8 cellular contexts compared by ENCODE assay signal in the genomic region with DNA sequence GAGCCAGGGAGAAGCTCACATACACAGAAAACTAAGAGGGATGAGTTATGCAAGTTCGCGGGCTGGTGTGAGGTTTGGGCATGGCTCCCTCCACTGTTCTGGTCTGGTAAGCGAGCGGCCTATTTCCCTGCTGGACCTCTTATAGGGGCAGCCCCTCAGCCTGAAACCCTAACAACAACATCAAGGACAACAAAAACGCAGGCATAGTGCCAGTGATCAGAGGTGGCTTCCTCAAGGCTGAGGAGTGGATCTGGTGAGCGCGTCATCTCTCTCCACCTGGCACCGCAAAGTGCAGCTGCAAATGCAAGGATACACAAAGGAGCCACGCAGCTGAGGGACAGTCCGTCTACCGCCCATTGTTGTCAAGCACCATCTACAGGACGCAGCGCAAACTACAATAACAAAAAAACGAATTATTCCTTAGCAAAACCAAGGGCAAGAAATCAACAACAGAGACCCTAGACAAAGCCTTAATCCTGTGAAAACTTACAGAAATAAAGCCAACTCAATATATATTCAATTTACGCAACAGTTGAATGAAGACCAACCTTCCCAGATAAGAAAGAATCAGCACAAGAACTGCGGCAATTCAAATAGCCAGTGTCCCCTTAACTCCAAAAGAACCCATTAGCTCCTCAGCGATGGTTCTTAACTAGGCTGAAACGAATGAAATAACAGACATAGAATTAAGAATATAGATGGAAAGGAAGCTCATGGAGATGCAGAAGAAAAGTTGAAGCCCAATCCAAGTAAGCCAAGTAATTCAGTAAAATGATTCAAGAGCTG. TPM values are rescaled to one million over a fixed set of nuclear protein-coding genes. Genes with fewer than 3 reads are reported as not detected.
A peak's percentile ranks its signal among the peaks of the same experiment; 100 is the strongest.
DNase-seq lines count a peak whose midpoint lies in the region; ATAC-seq and TF ChIP-seq lines count a peak whose summit lies in the region.

No MANE protein-coding gene starts in this region.

- no peak overlapping the region for H3K4me3 ChIP-seq in MG63
- H3K4me3 ChIP-seq in retinal pigment epithelial cell (ENCODE audit: low read length): no peak overlapping the region

- TF ChIP-seq CTCF in VCaP (conservative IDR thresholded peaks at IDR 0.05) (peak; percentile 96), retinal pigment epithelial cell (conservative IDR thresholded peaks at IDR 0.05; ENCODE audit: low read depth, low read length) (peak; percentile 64)

- DNase-seq in DMS79 treated with DMSO at 0.1 percent for 48 hours (lab: John Stamatoyannopoulos, UW) (peak; percentile 17), DMS79 (lab: John Stamatoyannopoulos, UW) (no peak), MG63 (peak; percentile 74), retinal pigment epithelial cell (ENCODE audit: low read depth) (no peak), globus pallidus (ENCODE audit: low spot score) (no peak)

- H3K36me3 ChIP-seq in MG63: no peaks in the 10 kb centered on the region

- H3K27me3 ChIP-seq in MG63: no peaks in the 10 kb centered on the region

- H3K9me3 ChIP-seq in MG63: no peaks in the 10 kb centered on the region; the same call in 1 of the 2 replicates

- H3K27ac ChIP-seq in VCaP: peak overlapping the region; percentile 35

- no peak for ATAC-seq in HG02885 (IDR thresholded peaks at IDR 0.05; ENCODE audit: poor library complexity, unreplicated experiment)
- ATAC-seq in HG03439 (IDR thresholded peaks at IDR 0.05; ENCODE audit: unreplicated experiment): no peak

RNA-seq across cellular contexts. Expression of gene DEFB110, which starts 9.2 kb away (rescaled TPM):
- total RNA-seq in MG63 (2014; rRNA removed; shearing (Covaris generic); ENCODE audit: low replicate concordance): not detected in 2 replicates

RNA-seq across cellular contexts. Expression of gene DEFB112, which starts 18.8 kb away (rescaled TPM):
- total RNA-seq in MG63 (2014; rRNA removed; shearing (Covaris generic); ENCODE audit: low replicate concordance): not detected in 2 replicates

Comparison
In these comparisons a context has a peak if more than half of its experiments do, and no peak if none do; other contexts are left out.
1. DNase-seq: peak in DMS79 treated with DMSO at 0.1 percent for 48 hours (single experiment) and MG63 (single experiment); none in DMS79 (single experiment), retinal pigment epithelial cell (single experiment) and globus pallidus (single experiment).